8 cellular contexts compared by ENCODE assay signal in the genomic region with DNA sequence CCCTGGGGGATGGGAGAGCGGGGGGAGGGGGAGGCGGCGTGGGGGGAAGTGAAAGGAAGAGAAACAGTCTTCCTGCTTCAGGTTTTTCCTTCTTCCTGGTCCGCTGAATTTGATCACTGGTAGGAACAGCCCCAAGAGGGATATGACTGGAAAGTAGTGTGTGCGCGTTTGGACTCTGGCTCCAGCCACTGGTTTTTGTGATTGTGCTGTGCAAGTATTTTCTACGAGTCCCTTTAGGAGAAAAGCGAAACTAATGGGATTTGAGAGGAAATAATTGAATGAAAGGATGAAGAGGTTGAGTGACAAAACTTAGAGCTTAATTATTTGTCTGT. TPM values are rescaled to one million over a fixed set of nuclear protein-coding genes. Genes with fewer than 3 reads are reported as not detected.
DNase-seq lines count a peak whose midpoint lies in the region; ATAC-seq and TF ChIP-seq lines count a peak whose summit lies in the region.

No MANE protein-coding gene starts in this region.

- CTCF ChIA-PET in T-cell (lab: Charles Lee), result no interaction called here

- no peaks in the 10 kb centered on the region for H3K36me3 Mint-ChIP-seq in T-cell
- no peaks in the 10 kb centered on the region for H3K36me3 Mint-ChIP-seq in stimulated activated effector memory CD8-positive, alpha-beta T cell treated with anti-CD3 and anti-CD28 coated beads, Interleukin-12 subunit alpha, Interleukin-12 subunit beta, amount 100 ng/mL, for 72 hours

- 0% methylated on average over 7 of the region's 8 CpGs for WGBS in prostate gland

- H3K27ac ChIP-seq in cardiac muscle cell (peak overlapping the region; percentile 61), prostate gland (peak overlapping the region; percentile 63 to 64)

- TF ChIP-seq CTCF in cardiac muscle cell (IDR thresholded peaks at IDR 0.05; ENCODE audit: low read depth, low read length) (no peak), prostate gland (IDR thresholded peaks at IDR 0.05) (no peak)

- no peaks in the 10 kb centered on the region for H3K4me1 ChIP-seq in cardiac muscle cell (ENCODE audit: low read depth)
- no peaks in the 10 kb centered on the region for H3K4me1 ChIP-seq in prostate gland (replicated peaks)

- POLR2A ChIA-PET in T-cell (lab: Charles Lee), result no interaction called here

- no peaks in the 10 kb centered on the region for H3K27me3 ChIP-seq in cardiac muscle cell
- no peaks in the 10 kb centered on the region for H3K27me3 ChIP-seq in prostate gland (replicated peaks; ENCODE audit: insufficient read depth)

- H3K36me3 ChIP-seq in cardiac muscle cell (no peaks in the 10 kb centered on the region), prostate gland (no peaks in the 10 kb centered on the region)

- no peak for TF ChIP-seq POLR2A in prostate gland (IDR thresholded peaks at IDR 0.05)

- ATAC-seq in T-cell (replicated peaks in 1 of 4), result no peak
- ATAC-seq in stimulated activated effector memory CD8-positive, alpha-beta T cell treated with anti-CD3 and anti-CD28 coated beads, Interleukin-12 subunit alpha, Interleukin-12 subunit beta, amount 100 ng/mL, for 72 hours, result no peak

- H3K4me3 Mint-ChIP-seq in T-cell, result peak overlapping the region; percentile 24 to 51 (median 26)
- no peak overlapping the region for H3K4me3 Mint-ChIP-seq in stimulated activated effector memory CD8-positive, alpha-beta T cell treated with anti-CD3 and anti-CD28 coated beads, Interleukin-12 subunit alpha, Interleukin-12 subunit beta, amount 100 ng/mL, for 72 hours

- no peaks in the 10 kb centered on the region for H3K9me3 ChIP-seq in cardiac muscle cell (ENCODE audit: low read depth)
- H3K9me3 ChIP-seq in prostate gland, result no peaks in the 10 kb centered on the region

- H3K4me3 ChIP-seq in cardiac muscle cell (peak overlapping the region; percentile 63), prostate gland (peak overlapping the region; percentile 45 to 46)

- DNase-seq in EL (peak; percentile 35), T-cell (no peak), cardiac muscle cell (ENCODE audit: low read depth in 1 of 2, low spot score in 1 of 2) (peak in 1 of 2 donors; percentile 30), prostate gland (ENCODE audit: low spot score) (no peak), T-helper 2 cell (no peak), cerebellum (ENCODE audit: low spot score) (no peak)
- no peak for DNase-seq in stimulated activated effector memory CD8-positive, alpha-beta T cell treated with anti-CD3 and anti-CD28 coated beads, Interleukin-12 subunit alpha, Interleukin-12 subunit beta, amount 100 ng/mL, for 72 hours (ENCODE audit: low spot score in 2 of 2)
- DNase-seq in stimulated activated CD8-positive, alpha-beta memory T cell treated with anti-CD3 and anti-CD28 coated beads, Interleukin-4, amount 100 ng/mL, for 48 hours, result no peak

- peaks cover 20 to 50% of the 10 kb centered on the region in 2 donors for H3K27me3 Mint-ChIP-seq in T-cell

- no peaks in the 10 kb centered on the region for H3K9me3 Mint-ChIP-seq in T-cell
- no peaks in the 10 kb centered on the region for H3K9me3 Mint-ChIP-seq in stimulated activated effector memory CD8-positive, alpha-beta T cell treated with anti-CD3 and anti-CD28 coated beads, Interleukin-12 subunit alpha, Interleukin-12 subunit beta, amount 100 ng/mL, for 72 hours

- H3K4me1 Mint-ChIP-seq in T-cell, result peaks cover 0 to 12% (median 8%) of the 10 kb centered on the region in 3 donors
- peaks cover 5% of the 10 kb centered on the region for H3K4me1 Mint-ChIP-seq in stimulated activated effector memory CD8-positive, alpha-beta T cell treated with anti-CD3 and anti-CD28 coated beads, Interleukin-12 subunit alpha, Interleukin-12 subunit beta, amount 100 ng/mL, for 72 hours

- intact Hi-C loops in prostate gland (cut with DNase I), result no loop called here

- no peak overlapping the region for H3K27ac Mint-ChIP-seq in T-cell
- H3K27ac Mint-ChIP-seq in stimulated activated effector memory CD8-positive, alpha-beta T cell treated with anti-CD3 and anti-CD28 coated beads, Interleukin-12 subunit alpha, Interleukin-12 subunit beta, amount 100 ng/mL, for 72 hours, result no peak overlapping the region

RNA-seq across cellular contexts. Expression of a gene that starts 0.8 kb away (rescaled TPM):
- total RNA-seq in T-cell (under 1 TPM in 2 of 5 donors, not detected in 3; 0.12 to 0.16 TPM), cardiac muscle cell (13.4 and 13.8 TPM in 2 replicates), prostate gland (1 to 10 TPM; 3.7 to 5.0 TPM), cerebellum (13.2 TPM)
- 10.5 and 12.2 TPM in 2 replicates for polyA plus RNA-seq in cardiac muscle cell

Comparison
In these comparisons a context has a peak if more than half of its experiments do, and no peak if none do; other contexts are left out.
1. RNA of a gene that starts 0.8 kb away (total RNA-seq): 13.4 to 13.8 TPM in cardiac muscle cell, 13.2 TPM in cerebellum (single experiment) and 3.7 to 5.0 TPM in prostate gland; 0.12 to 0.16 TPM in T-cell; every median in the first group is over 4 times any median in the second.